16 cellular contexts compared by ENCODE assay signal in the genomic region with DNA sequence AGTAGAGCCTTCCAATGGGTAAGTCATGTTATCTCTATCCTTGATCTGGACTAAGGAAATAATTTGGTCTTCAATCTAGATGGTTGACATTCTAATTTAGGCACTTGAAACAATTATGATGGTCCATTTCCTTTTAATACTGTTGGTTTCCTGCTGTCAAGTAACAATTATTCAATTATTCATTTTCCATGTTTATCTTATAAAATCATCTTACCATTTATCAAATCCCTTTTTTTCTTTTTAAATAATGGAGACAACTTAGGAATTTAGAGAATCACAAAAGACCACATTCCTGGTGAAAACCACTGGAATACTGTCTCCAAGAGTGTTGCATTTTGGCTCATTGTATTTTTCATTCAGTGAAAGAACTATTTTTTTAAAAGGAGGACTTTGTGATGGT.
DNase-seq lines count a peak whose midpoint lies in the region; ATAC-seq and TF ChIP-seq lines count a peak whose summit lies in the region.
"Had no signal": no experiment of that assay in that cellular context is flagged by ENCODE, and none has a peak within 500 bp of the region (broad histone marks: within the 10 kb centered on the region; RNA-seq: fewer than 3 reads in every experiment).

No MANE protein-coding gene starts in this region.

- no peak overlapping the region for H3K4me2 ChIP-seq in smooth muscle cell
- H3K4me2 ChIP-seq: KMS-11 had no signal

- no peaks in the 10 kb centered on the region for H3F3A ChIP-seq in smooth muscle cell (ENCODE audit: low read depth)

- H3K4me1 Mint-ChIP-seq in activated CD8-positive, alpha-beta T cell treated with anti-CD3 and anti-CD28 coated beads, Interleukin-2, amount 10 ng/mL, durations not matched to agents 7 days and 5 days (ENCODE audit: low read depth) = no peaks in the 10 kb centered on the region

- no peaks in the 10 kb centered on the region for H3K27me3 ChIP-seq in smooth muscle cell (ENCODE audit: low read depth)

- no peak overlapping the region for H3K27ac ChIP-seq in SK-N-MC
- no peak overlapping the region for H3K27ac ChIP-seq in smooth muscle cell (ENCODE audit: low read depth)
- H3K27ac ChIP-seq: C4-2B, HL-60, KMS-11 had no signal

- CTCF ChIA-PET in activated CD8-positive, alpha-beta T cell treated with anti-CD3 and anti-CD28 coated beads, Interleukin-2, amount 10 ng/mL, durations not matched to agents 7 days and 5 days (lab: Charles Lee) = no interaction called here

- H3K4me3 ChIP-seq in SK-N-MC (no peak overlapping the region), smooth muscle cell (no peak overlapping the region)

- H3K9ac ChIP-seq in SK-N-MC (ENCODE audit: insufficient read length) = no peak overlapping the region
- no peak overlapping the region for H3K9ac ChIP-seq in smooth muscle cell (ENCODE audit: low read depth)
- H3K9ac ChIP-seq: KMS-11 had no signal

- POLR2A ChIA-PET in activated CD8-positive, alpha-beta T cell treated with anti-CD3 and anti-CD28 coated beads, Interleukin-2, amount 10 ng/mL, durations not matched to agents 7 days and 5 days (lab: Charles Lee) = no interaction called here

- no peaks in the 10 kb centered on the region for H3K9me3 Mint-ChIP-seq in activated CD8-positive, alpha-beta T cell treated with anti-CD3 and anti-CD28 coated beads, Interleukin-2, amount 10 ng/mL, durations not matched to agents 7 days and 5 days (ENCODE audit: insufficient read depth)
- H3K9me3 Mint-ChIP-seq: CD4-positive, alpha-beta T cell had no signal

- no peak overlapping the region for H3K4me3 Mint-ChIP-seq in activated CD8-positive, alpha-beta T cell treated with anti-CD3 and anti-CD28 coated beads, Interleukin-2, amount 10 ng/mL, durations not matched to agents 7 days and 5 days
- H3K4me3 Mint-ChIP-seq: CD4-positive, alpha-beta T cell; H9 had no signal

- DNase-seq in GM03348 (ENCODE audit: low spot score) (peak; percentile 9), SK-N-MC (ENCODE audit: low read depth, low spot score) (peak; percentile 77), astrocyte of the hippocampus (ENCODE audit: low read depth, low spot score) (peak; percentile 31), smooth muscle cell (lab: John Stamatoyannopoulos, UW; ENCODE audit: unreplicated experiment) (no peak), GM19238 (ENCODE audit: insufficient read length, low spot score) (no peak)
- no peak for DNase-seq in activated CD8-positive, alpha-beta T cell treated with anti-CD3 and anti-CD28 coated beads, Interleukin-2, amount 10 ng/mL, durations not matched to agents 7 days and 5 days
- DNase-seq: AML-193; Calu3; CD4-positive, alpha-beta T cell; DMS79 treated with DMSO at 0.1 percent for 48 hours; EL; H9 had no signal

- H3K27ac Mint-ChIP-seq in activated CD8-positive, alpha-beta T cell treated with anti-CD3 and anti-CD28 coated beads, Interleukin-2, amount 10 ng/mL, durations not matched to agents 7 days and 5 days = no peak overlapping the region
- H3K27ac Mint-ChIP-seq: CD4-positive, alpha-beta T cell; H9 had no signal

- H4K20me1 ChIP-seq in smooth muscle cell (ENCODE audit: low read depth) = no peaks in the 10 kb centered on the region

- peak overlapping the region; percentile 59 for H2AFZ ChIP-seq in smooth muscle cell (ENCODE audit: low read depth)

- no peaks in the 10 kb centered on the region for H3K4me1 ChIP-seq in smooth muscle cell (ENCODE audit: low read depth)

- TF ChIP-seq CTCF in smooth muscle cell (IDR thresholded peaks at IDR 0.05; ENCODE audit: borderline replicate concordance, insufficient read depth, poor library complexity, severe bottlenecking) = no peak

- no peaks in the 10 kb centered on the region for H3K36me3 Mint-ChIP-seq in activated CD8-positive, alpha-beta T cell treated with anti-CD3 and anti-CD28 coated beads, Interleukin-2, amount 10 ng/mL, durations not matched to agents 7 days and 5 days (ENCODE audit: low read depth)

- no peaks in the 10 kb centered on the region for H3K79me2 ChIP-seq in smooth muscle cell (ENCODE audit: low read depth)

- no peaks in the 10 kb centered on the region for H3K9me3 ChIP-seq in SK-N-MC (ENCODE audit: low read depth, low read length)
- H3K9me3 ChIP-seq in smooth muscle cell (replicated peaks; ENCODE audit: low read depth) = no peaks in the 10 kb centered on the region

- no peaks in the 10 kb centered on the region for H3K27me3 Mint-ChIP-seq in activated CD8-positive, alpha-beta T cell treated with anti-CD3 and anti-CD28 coated beads, Interleukin-2, amount 10 ng/mL, durations not matched to agents 7 days and 5 days (ENCODE audit: low read depth)
- H3K27me3 Mint-ChIP-seq: CD4-positive, alpha-beta T cell had no signal

- H3K36me3 ChIP-seq in SK-N-MC (ENCODE audit: insufficient read depth, low read length) = no peaks in the 10 kb centered on the region
- no peaks in the 10 kb centered on the region for H3K36me3 ChIP-seq in smooth muscle cell (ENCODE audit: low read depth)

- no peak for ATAC-seq in activated CD8-positive, alpha-beta T cell treated with anti-CD3 and anti-CD28 coated beads, Interleukin-2, amount 10 ng/mL, durations not matched to agents 7 days and 5 days
- no peak for ATAC-seq in HG03378 (IDR thresholded peaks at IDR 0.05; ENCODE audit: unreplicated experiment)

Comparison
In these comparisons a context has a peak if more than half of its experiments do, and no peak if none do; other contexts are left out.
1. DNase-seq: peak in GM03348 (single experiment), SK-N-MC (single experiment) and astrocyte of the hippocampus (single experiment); none in smooth muscle cell (single experiment), activated CD8-positive, alpha-beta T cell treated with anti-CD3 and anti-CD28 coated beads, Interleukin-2, amount 10 ng/mL, durations not matched to agents 7 days and 5 days (single experiment) and GM19238 (single experiment).